25 cellular contexts compared by ENCODE assay signal in genomic region chrX:49257846-49258748, GRCh38. TPM values are rescaled to one million over a fixed set of nuclear protein-coding genes. Genes with fewer than 3 reads are reported as not detected.
DNase-seq lines count a peak whose midpoint lies in the region; ATAC-seq, FAIRE-seq and TF ChIP-seq lines count a peak whose summit lies in the region.
"Had no signal": no experiment of that assay in that cellular context is flagged by ENCODE, and none has a peak within 500 bp of the region (broad histone marks: within the 10 kb centered on the region; RNA-seq: fewer than 3 reads in every experiment).

No MANE protein-coding gene starts in this region.

- CTCF ChIA-PET in CD8-positive, alpha-beta T cell (lab: Charles Lee): interaction anchor here (1.0 kb wide), 1 partner anchor 34 kb away, joined by 4 read pairs; no protein-coding TSS in a partner anchor
- CTCF ChIA-PET in PC-9 (lab: Charles Lee): interaction anchor here (0.6 kb wide), 1 partner anchor 9 kb away, joined by 7 read pairs; no protein-coding TSS in a partner anchor

- H2AFZ ChIP-seq in PC-9: no peak overlapping the region
- H2AFZ ChIP-seq: hepatocyte had no signal

- no peak overlapping the region for H3K27ac ChIP-seq in CD8-positive, alpha-beta T cell (ENCODE audit: low read depth, low read length)
- H3K27ac ChIP-seq in PC-9: no peak overlapping the region
- H3K27ac ChIP-seq: 22Rv1, hepatocyte, testis had no signal

- no peak overlapping the region for H3K4me3 ChIP-seq in CD8-positive, alpha-beta T cell (ENCODE audit: low read depth, low read length)
- H3K4me3 ChIP-seq in mucosa of descending colon: no peak overlapping the region
- no peak overlapping the region for H3K4me3 ChIP-seq in PC-9
- H3K4me3 ChIP-seq: hepatocyte, testis had no signal

- H3K27me3 Mint-ChIP-seq in CD8-positive, alpha-beta T cell (ENCODE audit: low read depth): no peaks in the 10 kb centered on the region
- no peaks in the 10 kb centered on the region for H3K27me3 Mint-ChIP-seq in activated T-cell treated with anti-CD3 and anti-CD28 coated beads, Interleukin-2, amount 50 U/mL, for 72 hours (ENCODE audit: low read depth)
- no peaks in the 10 kb centered on the region for H3K27me3 Mint-ChIP-seq in activated T-helper 1 cell treated with anti-CD3 and anti-CD28 coated beads, Interleukin-12 subunit alpha, Interleukin-12 subunit beta, Interleukin-2, Interleukin-4 antibody, amounts not matched to agents 30 ng/mL and 10 ng/mL and 1 ng/mL, durations not matched to agents 14 hours and 24 hours and 36 hours (ENCODE audit: insufficient read depth)

- H3K4me1 ChIP-seq in CD8-positive, alpha-beta T cell (ENCODE audit: insufficient read depth, low read length): peaks cover 28% of the 10 kb centered on the region
- no peaks in the 10 kb centered on the region for H3K4me1 ChIP-seq in mucosa of descending colon (ENCODE audit: low read depth)
- H3K4me1 ChIP-seq in PC-9 (replicated peaks; ENCODE audit: insufficient read depth): no peaks in the 10 kb centered on the region
- H3K4me1 ChIP-seq: BE2C, testis had no signal

- H3K9me2 ChIP-seq in PC-9 (ENCODE audit: insufficient read depth): no peaks in the 10 kb centered on the region

- no peaks in the 10 kb centered on the region for H3K36me3 ChIP-seq in CD8-positive, alpha-beta T cell (ENCODE audit: insufficient read depth, low read length)
- H3K36me3 ChIP-seq in mucosa of descending colon (ENCODE audit: low read depth) (no peaks in the 10 kb centered on the region), PC-9 (ENCODE audit: low read depth) (no peaks in the 10 kb centered on the region)
- H3K36me3 ChIP-seq: BE2C had no signal

- H3K36me3 Mint-ChIP-seq in CD8-positive, alpha-beta T cell: no peaks in the 10 kb centered on the region
- H3K36me3 Mint-ChIP-seq in activated T-cell treated with anti-CD3 and anti-CD28 coated beads, Interleukin-2, amount 50 U/mL, for 72 hours (ENCODE audit: insufficient read depth in 2 of 2): peaks cover 0 to 1% of the 10 kb centered on the region in 2 donors
- H3K36me3 Mint-ChIP-seq in activated T-helper 1 cell treated with anti-CD3 and anti-CD28 coated beads, Interleukin-12 subunit alpha, Interleukin-12 subunit beta, Interleukin-2, Interleukin-4 antibody, amounts not matched to agents 30 ng/mL and 10 ng/mL and 1 ng/mL, durations not matched to agents 14 hours and 24 hours and 36 hours (ENCODE audit: low read depth): peaks cover 7% of the 10 kb centered on the region
- H3K36me3 Mint-ChIP-seq: natural killer cell treated with Interleukin-12 subunit alpha and Interleukin-12 subunit beta and Interleukin-15 and Interleukin-18, amount 100 ng/mL, for 72 hours had no signal

- no peak overlapping the region for H3K4me2 ChIP-seq in PC-9
- H3K4me2 ChIP-seq: hepatocyte had no signal

- FAIRE-seq in GM19239 (lab: Jason Lieb, UNC): no peak
- FAIRE-seq: endothelial cell of umbilical vein, GM12892 had no signal

- H4K20me1 ChIP-seq in PC-9 (ENCODE audit: insufficient read depth): no peaks in the 10 kb centered on the region

- ATAC-seq in CD8-positive, alpha-beta T cell: peak; percentile 54
- peak; percentile 48 to 57 for ATAC-seq in activated T-cell treated with anti-CD3 and anti-CD28 coated beads, Interleukin-2, amount 50 U/mL, for 72 hours (replicated peaks in 1 of 2)
- peak; percentile 26 for ATAC-seq in mucosa of descending colon
- ATAC-seq: natural killer cell treated with Interleukin-12 subunit alpha and Interleukin-12 subunit beta and Interleukin-15 and Interleukin-18, amount 100 ng/mL, for 72 hours had no signal

- H3K4me1 Mint-ChIP-seq in CD8-positive, alpha-beta T cell (ENCODE audit: low read depth): peaks cover 31% of the 10 kb centered on the region
- peaks cover 34% of the 10 kb centered on the region for H3K4me1 Mint-ChIP-seq in activated T-cell treated with anti-CD3 and anti-CD28 coated beads, Interleukin-2, amount 50 U/mL, for 72 hours (ENCODE audit: low read depth)
- peaks cover 18% of the 10 kb centered on the region for H3K4me1 Mint-ChIP-seq in activated T-helper 1 cell treated with anti-CD3 and anti-CD28 coated beads, Interleukin-12 subunit alpha, Interleukin-12 subunit beta, Interleukin-2, Interleukin-4 antibody, amounts not matched to agents 30 ng/mL and 10 ng/mL and 1 ng/mL, durations not matched to agents 14 hours and 24 hours and 36 hours (ENCODE audit: low read depth)

- H3K9me3 Mint-ChIP-seq in CD8-positive, alpha-beta T cell: no peaks in the 10 kb centered on the region
- H3K9me3 Mint-ChIP-seq in activated T-cell treated with anti-CD3 and anti-CD28 coated beads, Interleukin-2, amount 50 U/mL, for 72 hours: no peaks in the 10 kb centered on the region
- no peaks in the 10 kb centered on the region for H3K9me3 Mint-ChIP-seq in activated T-helper 1 cell treated with anti-CD3 and anti-CD28 coated beads, Interleukin-12 subunit alpha, Interleukin-12 subunit beta, Interleukin-2, Interleukin-4 antibody, amounts not matched to agents 30 ng/mL and 10 ng/mL and 1 ng/mL, durations not matched to agents 14 hours and 24 hours and 36 hours
- H3K9me3 Mint-ChIP-seq: natural killer cell treated with Interleukin-12 subunit alpha and Interleukin-12 subunit beta and Interleukin-15 and Interleukin-18, amount 100 ng/mL, for 72 hours had no signal

- no peaks in the 10 kb centered on the region for H3K79me2 ChIP-seq in PC-9 (ENCODE audit: low read depth)
- H3K79me2 ChIP-seq: hepatocyte had no signal

- no peaks in the 10 kb centered on the region for H3F3A ChIP-seq in PC-9 (ENCODE audit: insufficient read depth, low read depth)

- H3K9me3 ChIP-seq in CD8-positive, alpha-beta T cell (ENCODE audit: low read length): no peaks in the 10 kb centered on the region
- H3K9me3 ChIP-seq in mucosa of descending colon (no peaks in the 10 kb centered on the region), PC-9 (ENCODE audit: insufficient read depth, low read depth) (no peaks in the 10 kb centered on the region)
- H3K9me3 ChIP-seq: BE2C, testis had no signal

- H3K27me3 ChIP-seq in CD8-positive, alpha-beta T cell (ENCODE audit: insufficient read depth, low read length): no peaks in the 10 kb centered on the region
- no peaks in the 10 kb centered on the region for H3K27me3 ChIP-seq in PC-9 (ENCODE audit: insufficient read depth, low read depth)
- H3K27me3 ChIP-seq: BE2C, hepatocyte, testis had no signal

- peak overlapping the region; percentile 47 for H3K4me3 Mint-ChIP-seq in CD8-positive, alpha-beta T cell
- H3K4me3 Mint-ChIP-seq in activated T-cell treated with anti-CD3 and anti-CD28 coated beads, Interleukin-2, amount 50 U/mL, for 72 hours: peak overlapping the region; percentile 31 to 57
- no peak overlapping the region for H3K4me3 Mint-ChIP-seq in activated T-helper 1 cell treated with anti-CD3 and anti-CD28 coated beads, Interleukin-12 subunit alpha, Interleukin-12 subunit beta, Interleukin-2, Interleukin-4 antibody, amounts not matched to agents 30 ng/mL and 10 ng/mL and 1 ng/mL, durations not matched to agents 14 hours and 24 hours and 36 hours
- H3K4me3 Mint-ChIP-seq: natural killer cell treated with Interleukin-12 subunit alpha and Interleukin-12 subunit beta and Interleukin-15 and Interleukin-18, amount 100 ng/mL, for 72 hours had no signal

- peak overlapping the region; percentile 55 for H3K27ac Mint-ChIP-seq in CD8-positive, alpha-beta T cell
- H3K27ac Mint-ChIP-seq in activated T-cell treated with anti-CD3 and anti-CD28 coated beads, Interleukin-2, amount 50 U/mL, for 72 hours: peak overlapping the region; percentile 65
- H3K27ac Mint-ChIP-seq in activated T-helper 1 cell treated with anti-CD3 and anti-CD28 coated beads, Interleukin-12 subunit alpha, Interleukin-12 subunit beta, Interleukin-2, Interleukin-4 antibody, amounts not matched to agents 30 ng/mL and 10 ng/mL and 1 ng/mL, durations not matched to agents 14 hours and 24 hours and 36 hours: no peak overlapping the region
- H3K27ac Mint-ChIP-seq: natural killer cell treated with Interleukin-12 subunit alpha and Interleukin-12 subunit beta and Interleukin-15 and Interleukin-18, amount 100 ng/mL, for 72 hours had no signal

- POLR2A ChIA-PET in CD8-positive, alpha-beta T cell (lab: Charles Lee): interaction anchor here (1.3 to 1.7 kb wide), 3 partner anchors 11 to 67 kb away, joined by 4 to 5 read pairs (median 4); partner anchors contain the start of gene PPP1R3F
- POLR2A ChIA-PET in PC-9 (lab: Charles Lee; ENCODE audit: unreplicated experiment): no interaction called here

- no TSS peak for BruUV-seq in PC-9 (replicated peaks; lab: Mats Ljungman, UMichigan)

- peak; percentile 6 for DNase-seq in NK-92 treated with Interleukin-12 subunit alpha and Interleukin-12 subunit beta, amount 100 ng/mL, for 24 hours (lab: John Stamatoyannopoulos, UW)
- no peak for DNase-seq in NK-92 (lab: John Stamatoyannopoulos, UW; ENCODE audit: unreplicated experiment)
- DNase-seq in CD8-positive, alpha-beta T cell: peak in 4 of 7 experiments; percentile 16 to 29 (median 18)
- DNase-seq in activated T-cell treated with anti-CD3 and anti-CD28 coated beads, Interleukin-2, amount 50 U/mL, for 72 hours: no peak
- no peak for DNase-seq in mucosa of descending colon
- no peak for DNase-seq in activated T-helper 1 cell treated with anti-CD3 and anti-CD28 coated beads, Interleukin-12 subunit alpha, Interleukin-12 subunit beta, Interleukin-2, Interleukin-4 antibody, amounts not matched to agents 30 ng/mL and 10 ng/mL and 1 ng/mL, durations not matched to agents 14 hours and 24 hours and 36 hours (ENCODE audit: low spot score)
- no peak for DNase-seq in PC-9
- DNase-seq in GM19239 (ENCODE audit: insufficient read length, low spot score): no peak
- DNase-seq: BE2C; cortex of kidney; DMS 273 treated with DMSO at 0.1 percent for 48 hours; HCEC 1CT; islet precursor cell; NCI-H1048; NCI-H2081 treated with DMSO at 0.1 percent for 48 hours; NCI-H524 treated with DMSO at 0.1 percent for 48 hours; stimulated activated CD4-positive, alpha-beta T cell treated with anti-CD3 and anti-CD28 coated beads, Interleukin-4, amount 100 ng/mL, for 1 hour; testis had no signal

- no peak for TF ChIP-seq CTCF in CD8-positive, alpha-beta T cell (IDR thresholded peaks at IDR 0.05)
- TF ChIP-seq CTCF in mucosa of descending colon (IDR thresholded peaks at IDR 0.05) (no peak), PC-9 (conservative IDR thresholded peaks at IDR 0.05) (no peak)

- intact Hi-C loops in CD8-positive, alpha-beta T cell (cut with DNase I, micrococcal nuclease): no loop called here
- intact Hi-C loops in mucosa of descending colon (cut with DNase I, micrococcal nuclease) (no loop called here), PC-9 (cut with micrococcal nuclease; ENCODE audit: unreplicated experiment) (no loop called here)
- intact Hi-C loops in activated T-helper 1 cell treated with anti-CD3 and anti-CD28 coated beads, Interleukin-12 subunit alpha, Interleukin-12 subunit beta, Interleukin-2, Interleukin-4 antibody, amounts not matched to agents 30 ng/mL and 10 ng/mL and 1 ng/mL, durations not matched to agents 14 hours and 24 hours and 36 hours (cut with micrococcal nuclease): no loop called here

RNA-seq across cellular contexts. Expression of gene FOXP3, which starts 6.4 kb away (rescaled TPM):
- total RNA-seq in CD8-positive, alpha-beta T cell: under 1 TPM; 0.67 to 0.71 TPM
- total RNA-seq in activated T-cell treated with anti-CD3 and anti-CD28 coated beads, Interleukin-2, amount 50 U/mL, for 72 hours: 10 to 100 TPM; 16.7 to 22.8 TPM
- total RNA-seq in mucosa of descending colon: under 1 TPM in 1 of 3 donors, not detected in 2; 0.72 TPM
- total RNA-seq in activated T-helper 1 cell treated with anti-CD3 and anti-CD28 coated beads, Interleukin-12 subunit alpha, Interleukin-12 subunit beta, Interleukin-2, Interleukin-4 antibody, amounts not matched to agents 30 ng/mL and 10 ng/mL and 1 ng/mL, durations not matched to agents 14 hours and 24 hours and 36 hours: 14.3 and 14.4 TPM in 2 replicates
- total RNA-seq in PC-9 (2021): not detected in 2 replicates
- total RNA-seq: endothelial cell of umbilical vein had no signal

RNA-seq across cellular contexts. Expression of gene PPP1R3F, which starts 11.5 kb away (rescaled TPM):
- total RNA-seq in CD8-positive, alpha-beta T cell: 1 to 10 TPM; 4.8 to 6.1 TPM
- total RNA-seq in activated T-cell treated with anti-CD3 and anti-CD28 coated beads, Interleukin-2, amount 50 U/mL, for 72 hours: 10 to 100 TPM in 1 of 2 donors, 1 to 10 TPM in 1; 9.8 to 16.1 TPM
- total RNA-seq in mucosa of descending colon (1 to 10 TPM; 2.3 to 8.3 (median 3.0) TPM), PC-9 (2021) (3.6 and 5.2 TPM in 2 replicates)
- total RNA-seq in activated T-helper 1 cell treated with anti-CD3 and anti-CD28 coated beads, Interleukin-12 subunit alpha, Interleukin-12 subunit beta, Interleukin-2, Interleukin-4 antibody, amounts not matched to agents 30 ng/mL and 10 ng/mL and 1 ng/mL, durations not matched to agents 14 hours and 24 hours and 36 hours: 6.5 and 6.9 TPM in 2 replicates

RNA-seq across cellular contexts. Expression of gene CCDC22, which starts 22.8 kb away (rescaled TPM):
- 10 to 100 TPM; 13.9 to 15.0 TPM for total RNA-seq in CD8-positive, alpha-beta T cell
- 10 to 100 TPM; 24.5 to 27.2 TPM for total RNA-seq in activated T-cell treated with anti-CD3 and anti-CD28 coated beads, Interleukin-2, amount 50 U/mL, for 72 hours
- total RNA-seq in mucosa of descending colon (10 to 100 TPM; 14.3 to 15.9 (median 14.5) TPM), PC-9 (2021) (8.6 and 9.2 TPM in 2 replicates)
- 26.0 and 28.5 TPM in 2 replicates for total RNA-seq in activated T-helper 1 cell treated with anti-CD3 and anti-CD28 coated beads, Interleukin-12 subunit alpha, Interleukin-12 subunit beta, Interleukin-2, Interleukin-4 antibody, amounts not matched to agents 30 ng/mL and 10 ng/mL and 1 ng/mL, durations not matched to agents 14 hours and 24 hours and 36 hours

RNA-seq across cellular contexts. Expression of gene CACNA1F, which starts 25.0 kb away (rescaled TPM):
- under 1 TPM; 0.84 to 0.86 TPM for total RNA-seq in CD8-positive, alpha-beta T cell
- 1 to 10 TPM; 3.4 to 4.1 TPM for total RNA-seq in activated T-cell treated with anti-CD3 and anti-CD28 coated beads, Interleukin-2, amount 50 U/mL, for 72 hours
- total RNA-seq in mucosa of descending colon (1 to 10 TPM in 2 of 3 donors, under 1 TPM in 1; 0.70 to 3.0 (median 1.7) TPM), PC-9 (2021) (not detected in 2 replicates)
- 0.05 and 0.13 TPM in 2 replicates for total RNA-seq in activated T-helper 1 cell treated with anti-CD3 and anti-CD28 coated beads, Interleukin-12 subunit alpha, Interleukin-12 subunit beta, Interleukin-2, Interleukin-4 antibody, amounts not matched to agents 30 ng/mL and 10 ng/mL and 1 ng/mL, durations not matched to agents 14 hours and 24 hours and 36 hours
- total RNA-seq: endothelial cell of umbilical vein, fibroblast of villous mesenchyme had no signal

RNA-seq across cellular contexts. Expression of gene GAGE10, which starts 45.3 kb away (rescaled TPM):
- not detected for total RNA-seq in CD8-positive, alpha-beta T cell
- total RNA-seq in activated T-cell treated with anti-CD3 and anti-CD28 coated beads, Interleukin-2, amount 50 U/mL, for 72 hours: not detected
- total RNA-seq in mucosa of descending colon (not detected), PC-9 (2021) (not detected in 2 replicates)
- not detected in 2 replicates for total RNA-seq in activated T-helper 1 cell treated with anti-CD3 and anti-CD28 coated beads, Interleukin-12 subunit alpha, Interleukin-12 subunit beta, Interleukin-2, Interleukin-4 antibody, amounts not matched to agents 30 ng/mL and 10 ng/mL and 1 ng/mL, durations not matched to agents 14 hours and 24 hours and 36 hours
- total RNA-seq: endothelial cell of umbilical vein; fibroblast of villous mesenchyme; hepatocyte; natural killer cell treated with Interleukin-12 subunit alpha and Interleukin-12 subunit beta and Interleukin-15 and Interleukin-18, amount 100 ng/mL, for 72 hours; posterior vena cava; testis had no signal

Comparison
In these comparisons a context has a peak if more than half of its experiments do, and no peak if none do; other contexts are left out.
1. DNase-seq: peak in NK-92 treated with Interleukin-12 subunit alpha and Interleukin-12 subunit beta, amount 100 ng/mL, for 24 hours (single experiment) and CD8-positive, alpha-beta T cell (4 of 7); none in NK-92 (single experiment), activated T-cell treated with anti-CD3 and anti-CD28 coated beads, Interleukin-2, amount 50 U/mL, for 72 hours (0 of 2), mucosa of descending colon (0 of 3), activated T-helper 1 cell treated with anti-CD3 and anti-CD28 coated beads, Interleukin-12 subunit alpha, Interleukin-12 subunit beta, Interleukin-2, Interleukin-4 antibody, amounts not matched to agents 30 ng/mL and 10 ng/mL and 1 ng/mL, durations not matched to agents 14 hours and 24 hours and 36 hours (single experiment), PC-9 (0 of 2) and GM19239 (single experiment).
2. Peak in every context shown above with its lines, with median percentiles within 50 percentile points of each other: ATAC-seq.